In the genomic region with DNA sequence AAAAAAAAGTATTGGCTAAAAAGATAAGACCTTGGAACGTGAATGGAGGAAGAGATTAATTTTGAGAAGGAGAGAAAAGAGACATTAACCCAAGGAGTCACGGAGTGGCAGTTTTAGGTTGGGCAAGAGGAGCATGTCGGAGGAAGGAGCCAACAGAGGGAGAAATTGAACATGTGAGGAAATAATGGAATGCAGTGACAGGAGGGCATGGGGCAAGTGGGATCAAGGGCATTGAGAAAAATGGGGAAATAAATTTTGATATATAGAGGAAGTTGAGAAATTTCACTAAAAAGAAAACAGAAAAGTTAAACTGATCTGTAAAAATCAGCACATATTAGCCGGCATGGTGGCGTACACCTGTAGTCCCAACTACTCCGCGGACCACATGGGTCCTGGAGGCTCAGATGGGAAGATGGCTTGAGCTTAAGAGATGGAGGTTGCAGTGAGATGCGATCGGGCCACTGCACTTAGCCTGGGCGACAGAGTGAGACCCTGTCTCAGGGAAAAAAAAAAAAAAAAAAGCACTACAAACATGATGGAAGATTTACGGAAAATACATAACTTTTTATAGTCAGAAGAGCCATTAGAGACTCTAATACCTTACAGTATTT, we compare ENCODE assay signal across 1 cellular context.
TF ChIP-seq lines count a peak whose summit lies in the region.

No MANE protein-coding gene starts in this region.

TF ChIP-seq in WTC11, 78 proteins besides CTCF, POLR2A, EP300 and RAD21 (continued from another document):
- TF ChIP-seq, protein P1, sequence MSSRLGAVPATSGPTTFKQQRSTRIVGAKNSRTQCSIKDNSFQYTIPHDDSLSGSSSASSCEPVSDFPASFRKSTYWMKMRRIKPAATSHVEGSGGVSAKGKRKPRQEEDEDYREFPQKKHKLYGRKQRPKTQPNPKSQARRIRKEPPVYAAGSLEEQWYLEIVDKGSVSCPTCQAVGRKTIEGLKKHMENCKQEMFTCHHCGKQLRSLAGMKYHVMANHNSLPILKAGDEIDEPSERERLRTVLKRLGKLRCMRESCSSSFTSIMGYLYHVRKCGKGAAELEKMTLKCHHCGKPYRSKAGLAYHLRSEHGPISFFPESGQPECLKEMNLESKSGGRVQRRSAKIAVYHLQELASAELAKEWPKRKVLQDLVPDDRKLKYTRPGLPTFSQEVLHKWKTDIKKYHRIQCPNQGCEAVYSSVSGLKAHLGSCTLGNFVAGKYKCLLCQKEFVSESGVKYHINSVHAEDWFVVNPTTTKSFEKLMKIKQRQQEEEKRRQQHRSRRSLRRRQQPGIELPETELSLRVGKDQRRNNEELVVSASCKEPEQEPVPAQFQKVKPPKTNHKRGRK (CRISPR knock-in tag; IDR thresholded peaks at IDR 0.05; ENCODE audit: borderline replicate concordance) = no peak
- TF ChIP-seq USF1 (CRISPR knock-in tag; IDR thresholded peaks at IDR 0.05) = no peak
